ENCODE assay signal across 1 cellular context in genomic region chr7:128912709-128913495, GRCh38. TPM values are rescaled to one million over a fixed set of nuclear protein-coding genes. Genes with fewer than 3 reads are reported as not detected.
"Had no signal": no experiment of that assay in that cellular context is flagged by ENCODE, and none has a peak within 500 bp of the region (broad histone marks: within the 10 kb centered on the region; RNA-seq: fewer than 3 reads in every experiment).

No MANE protein-coding gene starts in this region.

RNA-seq across cellular contexts. Expression of gene KCP, which starts 2.4 kb away (rescaled TPM):
- total RNA-seq: pulmonary artery endothelial cell had no signal
